ENCODE assay signal across 15 cellular contexts in genomic region chr7:118777308-118777707, GRCh38.
DNase-seq lines count a peak whose midpoint lies in the region; ATAC-seq and TF ChIP-seq lines count a peak whose summit lies in the region.
"Had no signal": no experiment of that assay in that cellular context is flagged by ENCODE, and none has a peak within 500 bp of the region (broad histone marks: within the 10 kb centered on the region; RNA-seq: fewer than 3 reads in every experiment).

No MANE protein-coding gene starts in this region.

- H3K27me3 ChIP-seq in RWPE2 (ENCODE audit: insufficient read depth, poor library complexity, severe bottlenecking) (no peaks in the 10 kb centered on the region), foreskin keratinocyte (no peaks in the 10 kb centered on the region), adrenal gland (no peaks in the 10 kb centered on the region), left lung (no peaks in the 10 kb centered on the region)

- no peaks in the 10 kb centered on the region for H3K4me1 ChIP-seq in RWPE2 (ENCODE audit: insufficient read depth, poor library complexity, severe bottlenecking)
- H3K4me1 ChIP-seq in foreskin keratinocyte = no peaks in the 10 kb centered on the region
- no peaks in the 10 kb centered on the region for H3K4me1 ChIP-seq in adrenal gland (replicated peaks in 1 of 2)
- H3K4me1 ChIP-seq in left lung = no peaks in the 10 kb centered on the region

- ATAC-seq in RWPE2 (ENCODE audit: low read depth) (0 out of 3 replicates have a peak, but pooled peaks have one; percentile 36), foreskin keratinocyte (peak; percentile 53), HG02642 (IDR thresholded peaks at IDR 0.05; ENCODE audit: poor library complexity, unreplicated experiment) (no peak), HG03039 (IDR thresholded peaks at IDR 0.05; ENCODE audit: unreplicated experiment) (no peak), left lung (no peak)
- ATAC-seq: SK-N-SH treated with all-trans-retinoic acid at 6 μM for 48 hours had no signal

- H3K36me3 ChIP-seq in RWPE2 (ENCODE audit: low read depth) (no peaks in the 10 kb centered on the region), adrenal gland (replicated peaks in 1 of 2) (no peaks in the 10 kb centered on the region), left lung (no peaks in the 10 kb centered on the region)

- H3K27ac ChIP-seq in RWPE2 (ENCODE audit: poor library complexity, severe bottlenecking) (no peak overlapping the region), foreskin keratinocyte (no peak overlapping the region), adrenal gland (no peak overlapping the region), left lung (no peak overlapping the region)

- 59 to 83% (median 72%) methylated on average over 1 of the region's 1 CpG for WGBS in adrenal gland, 4 donors

- TF ChIP-seq CTCF in RWPE2 (IDR thresholded peaks at IDR 0.05; ENCODE audit: poor library complexity, severe bottlenecking) (no peak), foreskin keratinocyte (conservative IDR thresholded peaks at IDR 0.05) (peak; percentile 20), adrenal gland (IDR thresholded peaks at IDR 0.05) (no peak), left lung (IDR thresholded peaks at IDR 0.05) (no peak)

- TF ChIP-seq POLR2A in adrenal gland (IDR thresholded peaks at IDR 0.05) = no peak

- H3K9me3 ChIP-seq in RWPE2 (ENCODE audit: severe bottlenecking) (no peaks in the 10 kb centered on the region), adrenal gland (replicated peaks in 1 of 3) (no peaks in the 10 kb centered on the region), left lung (no peaks in the 10 kb centered on the region)

- intact Hi-C loops in adrenal gland (cut with DNase I) (no loop called here), left lung (cut with DNase I) (no loop called here)

- DNase-seq in NCI-H82 (lab: John Stamatoyannopoulos, UW) (peak; percentile 9), NCI-H82 treated with DMSO at 0.1 percent for 48 hours (lab: John Stamatoyannopoulos, UW; ENCODE audit: unreplicated experiment) (no peak), RWPE2 (ENCODE audit: low spot score) (no peak), foreskin keratinocyte (no peak), adrenal gland (no peak), left lung (no peak)
- DNase-seq: DND-41, GOT3, Karpas-422, NCI-H1694, NCI-H2081 treated with DMSO at 0.1 percent for 48 hours, NCI-H526 treated with DMSO at 0.1 percent for 48 hours had no signal

- H3K4me3 ChIP-seq in RWPE2 (ENCODE audit: severe bottlenecking) (no peak overlapping the region), adrenal gland (no peak overlapping the region), left lung (no peak overlapping the region)

Comparison
In these comparisons a context has a peak if more than half of its experiments do, and no peak if none do; other contexts are left out.
1. ATAC-seq: peak in RWPE2 (single experiment) and foreskin keratinocyte (single experiment); none in HG02642 (single experiment), HG03039 (single experiment) and left lung (single experiment).